Comparison of ENCODE assay signal across 1 cellular context in genomic region chr5:39193553-39194465, GRCh38.
A peak's percentile ranks its signal among the peaks of the same experiment; 100 is the strongest.
TF ChIP-seq lines count a peak whose summit lies in the region.

No MANE protein-coding gene starts in this region.

TF ChIP-seq in K562, 482 proteins besides CTCF, POLR2A, EP300 and RAD21 (continued from another document and continues in another):
- TF ChIP-seq ZNF609 (CRISPR knock-in tag; IDR thresholded peaks at IDR 0.05; ENCODE audit: borderline replicate concordance), result no peak
- peak in 1 of 2 experiments; percentile 15; a peak in 2 of 4 replicates for TF ChIP-seq HDAC1 (IDR thresholded peaks at IDR 0.05)
- no peak for TF ChIP-seq MAFG (tag; conservative IDR thresholded peaks at IDR 0.05)
- no peak for TF ChIP-seq ZNF41 (CRISPR knock-in tag; conservative IDR thresholded peaks at IDR 0.05)
- no peak for TF ChIP-seq ZNF121 (CRISPR knock-in tag; conservative IDR thresholded peaks at IDR 0.05)
- TF ChIP-seq RB1 (IDR thresholded peaks at IDR 0.05; ENCODE audit: low read depth), result no peak
- no peak for TF ChIP-seq ADNP (tag; IDR thresholded peaks at IDR 0.05)
- TF ChIP-seq ZNF23 (CRISPR knock-in tag; IDR thresholded peaks at IDR 0.05), result no peak
- no peak for TF ChIP-seq ZNF696 (CRISPR knock-in tag; conservative IDR thresholded peaks at IDR 0.05)
- no peak for TF ChIP-seq EWSR1 (IDR thresholded peaks at IDR 0.05; ENCODE audit: borderline replicate concordance, low read depth, partially characterized antibody)
- TF ChIP-seq GABPB1 (CRISPR knock-in tag; IDR thresholded peaks at IDR 0.05), result 0 out of 2 replicates have a peak, but pooled peaks have one; percentile 2
- 0 out of 2 replicates have a peak, but pooled peaks have one; percentile 23 for TF ChIP-seq ZNF395 (CRISPR knock-in tag; IDR thresholded peaks at IDR 0.05)
- TF ChIP-seq HLTF (IDR thresholded peaks at IDR 0.05), result no peak
- TF ChIP-seq L3MBTL2 (IDR thresholded peaks at IDR 0.05), result no peak
- TF ChIP-seq HDAC6 (IDR thresholded peaks at IDR 0.05; ENCODE audit: low read depth, low read length), result no peak
- no peak for TF ChIP-seq MYBL2 (IDR thresholded peaks at IDR 0.05; ENCODE audit: low read depth)
- TF ChIP-seq MYBL2 (CRISPR knock-in tag; IDR thresholded peaks at IDR 0.05; ENCODE audit: borderline replicate concordance), result no peak
- TF ChIP-seq FOXP1 (CRISPR knock-in tag; IDR thresholded peaks at IDR 0.05), result no peak
- no peak for TF ChIP-seq ZBTB1 (CRISPR knock-in tag; IDR thresholded peaks at IDR 0.05; ENCODE audit: borderline replicate concordance, low read depth)
- no peak for TF ChIP-seq ATF4 (CRISPR knock-in tag; IDR thresholded peaks at IDR 0.05)
- TF ChIP-seq MGA (IDR thresholded peaks at IDR 0.05), result no peak
- TF ChIP-seq ARID3A (IDR thresholded peaks at IDR 0.05; ENCODE audit: borderline replicate concordance, low read depth, low read length), result no peak
- TF ChIP-seq TBL1XR1 (IDR thresholded peaks at IDR 0.05; ENCODE audit: low read length in 2 of 2), result no peak
- TF ChIP-seq ZNF311 (CRISPR knock-in tag; IDR thresholded peaks at IDR 0.05), result peak; percentile 11
- TF ChIP-seq SP1 (CRISPR knock-in tag; IDR thresholded peaks at IDR 0.05), result no peak
- no peak for TF ChIP-seq ZNF785 (CRISPR knock-in tag; IDR thresholded peaks at IDR 0.05)
- peak; percentile 98 for TF ChIP-seq MYNN (IDR thresholded peaks at IDR 0.05)
- TF ChIP-seq MYNN (CRISPR knock-in tag; IDR thresholded peaks at IDR 0.05), result no peak
